Comparison of ENCODE assay signal across 26 cellular contexts in the genomic region with DNA sequence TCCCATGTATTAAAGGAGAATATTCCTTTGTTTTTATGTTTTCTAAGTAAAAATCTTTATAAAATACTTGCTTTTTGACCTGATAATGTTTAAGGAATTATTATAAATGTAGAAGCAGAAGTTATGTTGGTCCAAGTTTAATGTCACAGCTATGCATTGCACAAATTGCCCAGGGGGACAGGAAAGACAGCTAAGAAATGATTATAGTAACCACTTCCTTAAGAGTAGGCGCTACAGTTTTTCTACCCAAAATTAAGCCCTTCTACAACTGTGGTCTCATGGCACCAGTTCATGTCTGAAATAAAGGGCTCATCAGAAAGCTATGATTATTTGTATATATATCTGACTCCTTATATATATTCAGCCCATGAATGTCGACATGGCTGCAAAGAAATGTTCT.
"Had no signal": no experiment of that assay in that cellular context is flagged by ENCODE, and none has a peak within 500 bp of the region (broad histone marks: within the 10 kb centered on the region; RNA-seq: fewer than 3 reads in every experiment).

No MANE protein-coding gene starts in this region.

- H3K9me3 ChIP-seq: body of pancreas, right atrium auricular region had no signal

- H3K27ac Mint-ChIP-seq: activated CD4-positive, alpha-beta T cell treated with anti-CD3 and anti-CD28 coated beads, Interleukin-2, amount 10 ng/mL, durations not matched to agents 7 days and 5 days; activated naive CD8-positive, alpha-beta T cell treated with anti-CD3 and anti-CD28 coated beads for 36 hours; activated T-cell treated with anti-CD3 and anti-CD28 coated beads, Interleukin-2, amount 50 U/mL, for 72 hours; memory B cell; nephron; progenitor cell of endocrine pancreas had no signal

- H3K4me3 ChIP-seq: body of pancreas, right atrium auricular region, skin epidermis had no signal

- H3K4me3 Mint-ChIP-seq: activated CD4-positive, alpha-beta T cell treated with anti-CD3 and anti-CD28 coated beads, Interleukin-2, amount 10 ng/mL, durations not matched to agents 7 days and 5 days; activated naive CD8-positive, alpha-beta T cell treated with anti-CD3 and anti-CD28 coated beads for 36 hours; activated T-cell treated with anti-CD3 and anti-CD28 coated beads, Interleukin-2, amount 50 U/mL, for 72 hours; central memory CD8-positive, alpha-beta T cell; memory B cell; nephron had no signal

- ATAC-seq: activated T-cell treated with anti-CD3 and anti-CD28 coated beads, Interleukin-2, amount 50 U/mL, for 72 hours; body of pancreas; left ventricle myocardium superior had no signal

- H3K4me1 Mint-ChIP-seq: activated CD4-positive, alpha-beta T cell treated with anti-CD3 and anti-CD28 coated beads, Interleukin-2, amount 10 ng/mL, durations not matched to agents 7 days and 5 days; activated naive CD8-positive, alpha-beta T cell treated with anti-CD3 and anti-CD28 coated beads for 36 hours; central memory CD8-positive, alpha-beta T cell; memory B cell; nephron had no signal

- H3K9me3 Mint-ChIP-seq: activated CD4-positive, alpha-beta T cell treated with anti-CD3 and anti-CD28 coated beads, Interleukin-2, amount 10 ng/mL, durations not matched to agents 7 days and 5 days; activated naive CD8-positive, alpha-beta T cell treated with anti-CD3 and anti-CD28 coated beads for 36 hours; activated T-cell treated with anti-CD3 and anti-CD28 coated beads, Interleukin-2, amount 50 U/mL, for 72 hours; central memory CD8-positive, alpha-beta T cell; memory B cell; nephron had no signal

- H3K27me3 Mint-ChIP-seq: activated CD4-positive, alpha-beta T cell treated with anti-CD3 and anti-CD28 coated beads, Interleukin-2, amount 10 ng/mL, durations not matched to agents 7 days and 5 days; activated naive CD8-positive, alpha-beta T cell treated with anti-CD3 and anti-CD28 coated beads for 36 hours; central memory CD8-positive, alpha-beta T cell; memory B cell; progenitor cell of endocrine pancreas had no signal

- H3K27ac ChIP-seq: body of pancreas, right atrium auricular region, skin epidermis had no signal

- DNase-seq: activated CD4-positive, alpha-beta T cell treated with anti-CD3 and anti-CD28 coated beads, Interleukin-2, amount 10 ng/mL, durations not matched to agents 7 days and 5 days; activated CD4-positive, CD25-positive, alpha-beta regulatory T cell; activated CD8-positive, alpha-beta memory T cell treated with anti-CD3 and anti-CD28 coated beads, Interleukin-2, amount 50 U/mL, for 48 hours; activated gamma-delta T cell; activated naive CD8-positive, alpha-beta T cell treated with anti-CD3 and anti-CD28 coated beads for 36 hours; activated T-cell treated with anti-CD3 and anti-CD28 coated beads, Interleukin-2, amount 50 U/mL, for 72 hours; amygdala; body of pancreas; effector CD8-positive, alpha-beta T cell; foreskin fibroblast; glutamatergic neuron; kidney glomerular epithelial cell; left ventricle myocardium superior; occipital lobe; stimulated activated CD4-positive, alpha-beta T cell treated with anti-CD3 and anti-CD28 coated beads, Interleukin-15, amount 100 ng/mL, for 24 hours; stimulated activated CD4-positive, alpha-beta T cell treated with anti-CD3 and anti-CD28 coated beads, Interleukin-4, amount 100 ng/mL, for 24 hours; stimulated activated CD8-positive, alpha-beta memory T cell treated with anti-CD3 and anti-CD28 coated beads, Interleukin-4, amount 100 ng/mL, for 48 hours; stimulated activated naive CD4-positive, alpha-beta T cell treated with Interleukin-2 at 50 U/mL for 16 hours; substantia nigra; trophoblast cell had no signal

- H3K27me3 ChIP-seq: body of pancreas, right atrium auricular region had no signal

- H3K4me1 ChIP-seq: body of pancreas, right atrium auricular region had no signal
